19 cellular contexts compared by ENCODE assay signal in the genomic region with DNA sequence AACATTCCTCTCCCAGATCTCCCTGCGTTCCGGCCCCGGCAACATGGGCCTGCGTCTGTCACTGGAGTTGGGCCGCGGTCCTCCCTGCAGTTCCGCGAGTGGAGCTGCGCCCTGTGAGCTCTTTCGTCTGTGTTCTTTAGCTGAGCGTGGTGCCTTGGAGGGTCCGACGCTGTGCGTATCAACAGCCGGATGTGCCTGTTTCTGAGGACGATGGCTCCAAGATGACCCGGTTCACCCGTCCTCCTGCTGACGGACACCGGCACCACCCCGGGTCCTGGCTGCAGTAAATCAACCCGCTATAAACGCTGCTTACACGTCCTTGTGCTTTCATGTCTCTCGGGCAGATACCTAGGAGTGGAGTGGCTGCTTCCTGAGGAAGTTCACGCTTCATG. TPM values are rescaled to one million over a fixed set of nuclear protein-coding genes. Genes with fewer than 3 reads are reported as not detected.
DNase-seq lines count a peak whose midpoint lies in the region; ATAC-seq, FAIRE-seq and TF ChIP-seq lines count a peak whose summit lies in the region.
"Had no signal": no experiment of that assay in that cellular context is flagged by ENCODE, and none has a peak within 500 bp of the region (broad histone marks: within the 10 kb centered on the region; RNA-seq: fewer than 3 reads in every experiment).

No MANE protein-coding gene starts in this region.

- DNase-seq in left cardiac atrium = peak; percentile 4
- no peak for DNase-seq in heart right ventricle
- no peak for DNase-seq in astrocyte (ENCODE audit: low read depth)
- no peak for DNase-seq in neural crest cell (ENCODE audit: low read depth, low spot score)
- no peak for DNase-seq in nucleus accumbens (lab: John Stamatoyannopoulos, UW)
- DNase-seq: CD4-positive, CD25-positive, alpha-beta regulatory T cell; DMS79 treated with DMSO at 0.1 percent for 48 hours; EL; GM23248; H9 had no signal

- no peak for FAIRE-seq in astrocyte (lab: Jason Lieb, UNC)
- FAIRE-seq: A549, G401.6, GM12891, HepG2, HTR-8/SVneo had no signal

- peaks cover 27% of the 10 kb centered on the region for H3K9me3 Mint-ChIP-seq in astrocyte (ENCODE audit: unreplicated experiment)
- peaks cover 7% of the 10 kb centered on the region for H3K9me3 Mint-ChIP-seq in neural crest cell

- no peak overlapping the region for H2AFZ ChIP-seq in astrocyte (ENCODE audit: low read depth, low read length)
- H2AFZ ChIP-seq: GM23248 had no signal

- H3K4me3 ChIP-seq in heart right ventricle (no peak overlapping the region), astrocyte (ENCODE audit: insufficient read depth, low read depth, low read length) (no peak overlapping the region)
- H3K4me3 ChIP-seq: A549, GM23248 had no signal

- H3K27me3 Mint-ChIP-seq in astrocyte (ENCODE audit: low read depth, unreplicated experiment) (peaks cover 30% of the 10 kb centered on the region), neural crest cell (ENCODE audit: low read depth) (no peaks in the 10 kb centered on the region)
- H3K27me3 Mint-ChIP-seq: CD4-positive, CD25-positive, alpha-beta regulatory T cell had no signal

- no peaks in the 10 kb centered on the region for H3K4me1 Mint-ChIP-seq in astrocyte (ENCODE audit: low read depth, unreplicated experiment)
- peaks cover 8% of the 10 kb centered on the region for H3K4me1 Mint-ChIP-seq in neural crest cell

- H3K4me3 Mint-ChIP-seq in astrocyte (ENCODE audit: unreplicated experiment) (peak overlapping the region; percentile 20), neural crest cell (peak overlapping the region; percentile 6)
- H3K4me3 Mint-ChIP-seq: CD4-positive, CD25-positive, alpha-beta regulatory T cell; H9 had no signal

- TF ChIP-seq CTCF in heart right ventricle (IDR thresholded peaks at IDR 0.05) (no peak), astrocyte (IDR thresholded peaks at IDR 0.05; ENCODE audit: insufficient read depth, low read depth, low read length) (no peak), neural crest cell (conservative IDR thresholded peaks at IDR 0.05) (no peak)

- H3K27ac ChIP-seq in heart right ventricle (no peak overlapping the region), astrocyte (ENCODE audit: low read depth, low read length) (no peak overlapping the region)
- H3K27ac ChIP-seq: A549, GM23248 had no signal

- H3K36me3 ChIP-seq in heart right ventricle (no peaks in the 10 kb centered on the region), astrocyte (ENCODE audit: insufficient read depth, low read length) (no peaks in the 10 kb centered on the region)

- H3K36me3 Mint-ChIP-seq in astrocyte (ENCODE audit: low read depth, unreplicated experiment) = peaks cover 7% of the 10 kb centered on the region
- peaks cover 11% of the 10 kb centered on the region for H3K36me3 Mint-ChIP-seq in neural crest cell (ENCODE audit: low read depth)
- H3K36me3 Mint-ChIP-seq: CD4-positive, CD25-positive, alpha-beta regulatory T cell had no signal

- H3K27me3 ChIP-seq in heart right ventricle (peaks cover 0 to 23% (median 9%) of the 10 kb centered on the region in 7 donors), astrocyte (ENCODE audit: insufficient read depth, low read length) (no peaks in the 10 kb centered on the region)

- H3K9ac ChIP-seq in astrocyte (ENCODE audit: low read length) = no peak overlapping the region
- H3K9ac ChIP-seq: GM23248 had no signal

- H3K9me3 ChIP-seq in heart right ventricle (peaks cover 0 to 23% (median 0%) of the 10 kb centered on the region in 11 donors), astrocyte (ENCODE audit: insufficient read depth, low read depth, low read length) (peaks cover 12% of the 10 kb centered on the region)

- ATAC-seq in left cardiac atrium = no peak
- no peak for ATAC-seq in heart right ventricle
- ATAC-seq in HG02973 (IDR thresholded peaks at IDR 0.05; ENCODE audit: unreplicated experiment) = no peak
- ATAC-seq in HG02852 (IDR thresholded peaks at IDR 0.05; ENCODE audit: unreplicated experiment) = no peak
- ATAC-seq: A549, HepG2 had no signal

- H3K4me2 ChIP-seq in astrocyte (ENCODE audit: low read length) = no peak overlapping the region
- H3K4me2 ChIP-seq: A549 had no signal

- WGBS in heart right ventricle, 2 donors = 81 to 83% methylated on average over 26 of the region's 26 CpGs

- no peaks in the 10 kb centered on the region for H4K20me1 ChIP-seq in astrocyte (ENCODE audit: insufficient read depth, low read length)

- no peaks in the 10 kb centered on the region for H3K79me2 ChIP-seq in astrocyte (ENCODE audit: insufficient read depth, low read length)

- H3K27ac Mint-ChIP-seq in astrocyte (ENCODE audit: unreplicated experiment) (no peak overlapping the region), neural crest cell (ENCODE audit: unreplicated experiment) (no peak overlapping the region)
- H3K27ac Mint-ChIP-seq: CD4-positive, CD25-positive, alpha-beta regulatory T cell had no signal

- intact Hi-C loops in left cardiac atrium (cut with DNase I) = no loop called here
- intact Hi-C loops in heart right ventricle (cut with DNase I) = no loop called here

- no peaks in the 10 kb centered on the region for H3K4me1 ChIP-seq in heart right ventricle
- H3K4me1 ChIP-seq in astrocyte (ENCODE audit: insufficient read depth, low read length) = no peaks in the 10 kb centered on the region
- H3K4me1 ChIP-seq: A549 had no signal

RNA-seq across cellular contexts. Expression of gene GNG13, which starts 44.8 kb away (rescaled TPM):
- total RNA-seq in left cardiac atrium (not detected), heart right ventricle (not detected), astrocyte (not detected in 2 replicates), neural crest cell (not detected in 2 replicates)
- not detected for polyA plus RNA-seq in heart right ventricle
- total RNA-seq: CD4-positive, CD25-positive, alpha-beta regulatory T cell; GM23248; H9; HepG2 had no signal
- polyA plus RNA-seq: AG04450; BJ; CD4-positive, CD25-positive, alpha-beta regulatory T cell; GM23248; HepG2 had no signal

RNA-seq across cellular contexts. Expression of gene CHTF18, which starts 56.9 kb away (rescaled TPM):
- total RNA-seq in left cardiac atrium (1 to 10 TPM; 4.7 to 8.8 TPM), heart right ventricle (1 to 10 TPM; 2.8 to 8.2 (median 5.2) TPM), astrocyte (9.8 and 14.8 TPM in 2 replicates), neural crest cell (156 and 169 TPM in 2 replicates)
- polyA plus RNA-seq in heart right ventricle = 1 to 10 TPM; 6.0 to 7.0 TPM

RNA-seq across cellular contexts. Expression of gene RPUSD1, which starts 57.2 kb away (rescaled TPM):
- 10 to 100 TPM; 11.1 to 11.4 TPM for total RNA-seq in left cardiac atrium
- 10 to 100 TPM in 1 of 10 donors, 1 to 10 TPM in 9; 5.8 to 12.0 (median 7.9) TPM for total RNA-seq in heart right ventricle
- polyA plus RNA-seq in heart right ventricle = 10 to 100 TPM; 13.7 to 23.3 TPM
- total RNA-seq in astrocyte = 27.5 and 28.8 TPM in 2 replicates
- total RNA-seq in neural crest cell = 36.1 and 36.8 TPM in 2 replicates
